25 cellular contexts compared by ENCODE assay signal in the genomic region with DNA sequence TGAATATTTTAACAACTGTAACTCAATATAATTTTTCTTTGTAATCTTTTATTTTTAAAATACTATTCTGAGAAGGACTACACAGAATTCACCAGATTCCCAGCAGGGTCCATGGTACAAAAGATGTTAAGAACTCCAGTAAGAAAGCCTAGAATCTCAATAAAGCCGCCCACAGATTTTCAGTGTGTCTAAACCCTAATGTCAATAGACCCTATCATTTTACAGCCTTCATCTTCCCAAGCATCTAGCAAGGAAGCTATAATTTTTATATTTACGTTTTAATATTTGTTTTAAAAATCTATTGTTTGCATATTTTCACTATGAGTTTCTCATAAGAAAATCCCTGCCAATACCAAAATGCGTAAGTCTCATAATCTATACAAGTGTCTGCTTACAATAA.
"Had no signal": no experiment of that assay in that cellular context is flagged by ENCODE, and none has a peak within 500 bp of the region (broad histone marks: within the 10 kb centered on the region; RNA-seq: fewer than 3 reads in every experiment).

No MANE protein-coding gene starts in this region.

- H3K4me1 ChIP-seq: prostate gland, right lobe of liver, sigmoid colon, stomach, thyroid gland, tibial nerve, upper lobe of left lung, vagina had no signal

- H3K9me3 ChIP-seq: neutrophil, pancreas, prostate gland, right lobe of liver, sigmoid colon, stomach, thoracic aorta, thyroid gland, tibial nerve, upper lobe of left lung, vagina had no signal

- H3K36me3 ChIP-seq: neutrophil, pancreas, prostate gland, right lobe of liver, sigmoid colon, thoracic aorta, thyroid gland, upper lobe of left lung, vagina had no signal

- H3K4me3 ChIP-seq: pancreas, prostate gland, right lobe of liver, sigmoid colon, stomach, thoracic aorta, thyroid gland, tibial nerve, upper lobe of left lung, vagina had no signal

- DNase-seq: naive thymus-derived CD8-positive, alpha-beta T cell; nephron progenitor cell; nucleus accumbens; pancreas; right cardiac atrium; right lobe of liver; sigmoid colon; small intestine; stimulated activated CD4-positive, alpha-beta T cell treated with anti-CD3 and anti-CD28 coated beads, Interleukin-15, amount 100 ng/mL, for 24 hours; stimulated activated CD4-positive, alpha-beta T cell treated with anti-CD3 and anti-CD28 coated beads, Interleukin-2, amount 100 ng/mL, for 24 hours; stimulated activated CD4-positive, alpha-beta T cell treated with anti-CD3 and anti-CD28 coated beads, Interleukin-2, amount 100 ng/mL, for 48 hours; stimulated activated CD4-positive, alpha-beta T cell treated with anti-CD3 and anti-CD28 coated beads, Interleukin-4, amount 100 ng/mL, for 24 hours; stimulated activated naive B cell treated with anti-CD40 and anti-IgM and Interleukin-4, amounts not matched to agents 10 μg/mL and 1 μg/mL and 100 μg/mL, for 72 hours; stimulated activated naive CD4-positive, alpha-beta T cell treated with Interleukin-2 at 50 U/mL for 16 hours; stomach; thyroid gland; trophoblast cell; upper lobe of left lung had no signal

- H3K27me3 ChIP-seq: neutrophil, pancreas, right lobe of liver, sigmoid colon, stomach, thyroid gland, tibial nerve, upper lobe of left lung, vagina had no signal

- H3K27ac ChIP-seq: neutrophil, pancreas, prostate gland, right lobe of liver, sigmoid colon, stomach, thoracic aorta, thyroid gland, tibial nerve, upper lobe of left lung, vagina had no signal

- ATAC-seq: naive thymus-derived CD8-positive, alpha-beta T cell; natural killer cell treated with Interleukin-12 subunit alpha and Interleukin-12 subunit beta and Interleukin-15 and Interleukin-18, amount 100 ng/mL, for 72 hours; pancreas; right cardiac atrium; right lobe of liver; stimulated activated effector memory CD8-positive, alpha-beta T cell treated with anti-CD3 and anti-CD28 coated beads, Interleukin-12 subunit alpha, Interleukin-12 subunit beta, amount 100 ng/mL, for 72 hours; stimulated activated naive B cell treated with anti-CD40 and anti-IgM and Interleukin-4, amounts not matched to agents 10 μg/mL and 1 μg/mL and 100 μg/mL, for 72 hours had no signal
